Comparison of ENCODE assay signal across 8 cellular contexts in the genomic region with DNA sequence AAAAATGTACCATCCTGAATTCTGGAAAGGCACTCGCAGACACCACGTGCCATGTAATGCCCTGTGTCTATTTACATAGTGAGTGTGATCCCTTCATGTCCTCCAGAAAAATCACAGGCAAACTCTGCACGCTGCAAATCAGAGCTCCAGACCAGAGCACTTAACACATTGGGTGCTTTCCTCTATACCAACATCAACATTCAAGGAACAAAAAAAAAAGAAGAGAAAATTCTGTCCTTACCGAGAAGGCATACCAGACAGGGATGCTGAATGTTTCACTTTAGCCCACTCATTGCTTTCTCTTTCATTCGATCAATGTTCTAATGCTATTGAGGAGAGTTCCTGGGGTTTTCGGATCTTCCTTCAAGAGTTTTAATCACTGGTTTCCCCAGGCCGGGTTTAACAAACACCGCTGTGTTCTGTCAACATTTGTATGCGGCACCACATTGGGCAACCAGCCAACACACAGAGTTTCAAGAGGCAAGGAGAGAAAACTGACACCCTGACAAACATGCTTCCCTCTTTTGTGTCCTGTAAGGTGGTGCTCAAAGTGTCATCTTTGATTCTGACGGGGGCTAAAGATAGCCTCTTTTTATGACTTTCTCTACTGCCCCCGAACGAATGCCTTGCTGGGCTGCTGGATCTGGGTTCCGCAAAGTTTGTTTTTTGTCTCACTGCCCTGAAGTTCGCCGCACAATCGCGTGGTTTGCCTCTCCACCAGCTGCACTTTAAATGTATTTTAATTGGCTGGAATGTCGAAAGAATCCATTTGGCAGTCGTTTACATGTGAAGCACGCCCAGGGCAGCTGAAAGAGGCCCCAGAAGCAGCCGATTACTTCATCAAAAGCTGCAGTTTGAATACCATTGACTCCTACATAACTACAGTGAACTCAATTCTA.
A peak's percentile ranks its signal among the peaks of the same experiment; 100 is the strongest.
DNase-seq lines count a peak whose midpoint lies in the region; ATAC-seq, FAIRE-seq and TF ChIP-seq lines count a peak whose summit lies in the region.

No MANE protein-coding gene starts in this region.

- no peaks in the 10 kb centered on the region for H3K36me3 Mint-ChIP-seq in activated CD8-positive, alpha-beta memory T cell treated with anti-CD3 and anti-CD28 coated beads, Interleukin-2, amount 10 ng/mL, durations not matched to agents 7 days and 5 days

- ATAC-seq in activated CD8-positive, alpha-beta memory T cell treated with anti-CD3 and anti-CD28 coated beads, Interleukin-2, amount 10 ng/mL, durations not matched to agents 7 days and 5 days: no peak

- CTCF ChIA-PET in activated CD8-positive, alpha-beta memory T cell treated with anti-CD3 and anti-CD28 coated beads, Interleukin-2, amount 10 ng/mL, durations not matched to agents 7 days and 5 days (lab: Charles Lee): no interaction called here

- H3K27me3 Mint-ChIP-seq in activated CD8-positive, alpha-beta memory T cell treated with anti-CD3 and anti-CD28 coated beads, Interleukin-2, amount 10 ng/mL, durations not matched to agents 7 days and 5 days: peaks cover 19% of the 10 kb centered on the region

- H3K9me3 Mint-ChIP-seq in activated CD8-positive, alpha-beta memory T cell treated with anti-CD3 and anti-CD28 coated beads, Interleukin-2, amount 10 ng/mL, durations not matched to agents 7 days and 5 days (ENCODE audit: low read depth): no peaks in the 10 kb centered on the region

- H3K4me1 ChIP-seq in breast epithelium (peaks cover 0 to 14% of the 10 kb centered on the region in 2 donors), kidney (ENCODE audit: control insufficient read depth in 1 of 2, insufficient read depth in 1 of 2, low read depth in 1 of 2, low read length in 2 of 2) (peaks cover 3 to 9% of the 10 kb centered on the region in 2 donors)

- no peak for FAIRE-seq in kidney (lab: Jason Lieb, UNC)

- H3K36me3 ChIP-seq in breast epithelium: no peaks in the 10 kb centered on the region
- H3K36me3 ChIP-seq in kidney (ENCODE audit: control insufficient read depth in 1 of 2, insufficient read depth in 2 of 2, low read length in 2 of 2): no peaks in the 10 kb centered on the region

- H3K4me3 ChIP-seq in breast epithelium: peak overlapping the region; percentile 3 to 43 (median 37)
- peak overlapping the region; percentile 60 to 68 for H3K4me3 ChIP-seq in kidney (ENCODE audit: low read length in 2 of 2)

- H3K9me3 ChIP-seq in breast epithelium (no peaks in the 10 kb centered on the region), kidney (ENCODE audit: control insufficient read depth in 1 of 2, low read length in 2 of 2) (no peaks in the 10 kb centered on the region)

- TF ChIP-seq POLR2A in breast epithelium (IDR thresholded peaks at IDR 0.05): no peak

- no peak overlapping the region for H3K4me3 Mint-ChIP-seq in activated CD8-positive, alpha-beta memory T cell treated with anti-CD3 and anti-CD28 coated beads, Interleukin-2, amount 10 ng/mL, durations not matched to agents 7 days and 5 days

- TF ChIP-seq CTCF in breast epithelium (IDR thresholded peaks at IDR 0.05) (no peak), kidney (IDR thresholded peaks at IDR 0.05; ENCODE audit: borderline replicate concordance, extremely low read depth, insufficient read depth) (no peak)

- H3K9ac ChIP-seq in kidney (ENCODE audit: low read length in 2 of 2): peak overlapping the region; percentile 5 to 46

- intact Hi-C loops in breast epithelium (cut with DNase I; ENCODE audit: low total_unique reads): loop anchor here (5.0 kb wide), 1 partner anchor 752 kb away; no protein-coding TSS in a partner anchor
- intact Hi-C loops in kidney (cut with DNase I): no loop called here

- H3K27ac Mint-ChIP-seq in activated CD8-positive, alpha-beta memory T cell treated with anti-CD3 and anti-CD28 coated beads, Interleukin-2, amount 10 ng/mL, durations not matched to agents 7 days and 5 days: no peak overlapping the region

- DNase-seq in AG08395 (ENCODE audit: low spot score): peak; percentile 81
- DNase-seq in NCI-H1694 treated with DMSO at 0.1 percent for 48 hours (lab: John Stamatoyannopoulos, UW): peak; percentile 55
- peak; percentile 54 to 75 for DNase-seq in breast epithelium (ENCODE audit: low spot score in 2 of 2)
- peak; percentile 59 for DNase-seq in kidney
- DNase-seq in smooth muscle cell of the brain vasculature (ENCODE audit: low read depth, low spot score): peak; percentile 31
- no peak for DNase-seq in activated CD8-positive, alpha-beta memory T cell treated with anti-CD3 and anti-CD28 coated beads, Interleukin-2, amount 10 ng/mL, durations not matched to agents 7 days and 5 days
- no peak for DNase-seq in GM19240 (ENCODE audit: insufficient read length, low spot score)
- DNase-seq in HuH-7.5 (ENCODE audit: low spot score): no peak

- H3K27ac ChIP-seq in breast epithelium (peak overlapping the region; percentile 26 to 72), kidney (ENCODE audit: low read depth in 2 of 2, low read length in 2 of 2) (peak overlapping the region; percentile 3 to 30)

- no peaks in the 10 kb centered on the region for H3K4me1 Mint-ChIP-seq in activated CD8-positive, alpha-beta memory T cell treated with anti-CD3 and anti-CD28 coated beads, Interleukin-2, amount 10 ng/mL, durations not matched to agents 7 days and 5 days

- H3K27me3 ChIP-seq in breast epithelium: no peaks in the 10 kb centered on the region

Comparison
In these comparisons a context has a peak if more than half of its experiments do, and no peak if none do; other contexts are left out.
1. DNase-seq: peak in AG08395 (single experiment), NCI-H1694 treated with DMSO at 0.1 percent for 48 hours (single experiment), breast epithelium (2 of 2), kidney (single experiment) and smooth muscle cell of the brain vasculature (single experiment); none in activated CD8-positive, alpha-beta memory T cell treated with anti-CD3 and anti-CD28 coated beads, Interleukin-2, amount 10 ng/mL, durations not matched to agents 7 days and 5 days (single experiment), GM19240 (single experiment) and HuH-7.5 (single experiment).